Comparison of ENCODE assay signal across 12 cellular contexts in genomic region chr3:142808103-142808917, GRCh38.
DNase-seq lines count a peak whose midpoint lies in the region; ATAC-seq, FAIRE-seq and TF ChIP-seq lines count a peak whose summit lies in the region.
"Had no signal": no experiment of that assay in that cellular context is flagged by ENCODE, and none has a peak within 500 bp of the region (broad histone marks: within the 10 kb centered on the region; RNA-seq: fewer than 3 reads in every experiment).

No MANE protein-coding gene starts in this region.

- in situ Hi-C loops in astrocyte of the spinal cord (cut with HindIII; ENCODE audit: low sequenced_read_pairs), result no loop called here

- H3K36me3 ChIP-seq in mesenchymal stem cell (ENCODE audit: control insufficient read depth in 1 of 2, insufficient read depth in 2 of 2, low read depth in 1 of 2, low read length in 2 of 2), result peaks cover 4 to 47% of the 10 kb centered on the region in 2 experiments
- H3K36me3 ChIP-seq: gastrocnemius medialis had no signal

- FAIRE-seq in HTR-8/SVneo (lab: Jason Lieb, UNC), result peak; percentile 84

- ATAC-seq in GM18498 (IDR thresholded peaks at IDR 0.05; ENCODE audit: unreplicated experiment), result no peak
- no peak for ATAC-seq in HG03159 (IDR thresholded peaks at IDR 0.05; ENCODE audit: unreplicated experiment)
- no peak for ATAC-seq in HG02840 (IDR thresholded peaks at IDR 0.05; ENCODE audit: low FRiP score, unreplicated experiment)
- ATAC-seq: gastrocnemius medialis had no signal

- H4K91ac ChIP-seq in mesenchymal stem cell (ENCODE audit: low read length), result no peak overlapping the region

- peak overlapping the region; percentile 33 for H3K9ac ChIP-seq in mesenchymal stem cell (ENCODE audit: low read length)

- H2BK120ac ChIP-seq in mesenchymal stem cell (ENCODE audit: low read depth, low read length), result no peak overlapping the region

- H4K8ac ChIP-seq in mesenchymal stem cell (ENCODE audit: low read length), result no peak overlapping the region

- H2AFZ ChIP-seq in mesenchymal stem cell (ENCODE audit: low read depth, low read length), result no peak overlapping the region

- no peak overlapping the region for H3K4me2 ChIP-seq in mesenchymal stem cell (ENCODE audit: low read length, poor library complexity, severe bottlenecking)

- WGBS in mesenchymal stem cell, result 73% methylated on average over 9 of the region's 9 CpGs

- no peak overlapping the region for H3K4ac ChIP-seq in mesenchymal stem cell (ENCODE audit: low read depth in 1 of 2, low read length in 2 of 2)

- H3K23ac ChIP-seq in mesenchymal stem cell (ENCODE audit: low read length in 2 of 2), result no peak overlapping the region

- no peaks in the 10 kb centered on the region for H3K79me1 ChIP-seq in mesenchymal stem cell (replicated peaks; ENCODE audit: low read length, poor library complexity, severe bottlenecking)

- no peaks in the 10 kb centered on the region for H3K27me3 ChIP-seq in mesenchymal stem cell (ENCODE audit: control insufficient read depth in 1 of 2, insufficient read depth in 1 of 2, low read length in 2 of 2)
- H3K27me3 ChIP-seq: gastrocnemius medialis, tibial artery had no signal

- H3K4me3 ChIP-seq in astrocyte of the spinal cord (ENCODE audit: low read depth, low read length), result no peak overlapping the region
- no peak overlapping the region for H3K4me3 ChIP-seq in mesenchymal stem cell (ENCODE audit: insufficient read depth in 1 of 2, low read depth in 1 of 2, low read length in 2 of 2)
- no peak overlapping the region for H3K4me3 ChIP-seq in coronary artery
- H3K4me3 ChIP-seq: gastrocnemius medialis, tibial artery had no signal

- H2AK5ac ChIP-seq in mesenchymal stem cell (ENCODE audit: low read length, severe bottlenecking), result no peak overlapping the region

- no peaks in the 10 kb centered on the region for H3K9me3 ChIP-seq in mesenchymal stem cell (ENCODE audit: control insufficient read depth, low read length)
- H3K9me3 ChIP-seq: gastrocnemius medialis, tibial artery had no signal

- no peak overlapping the region for H3K27ac ChIP-seq in mesenchymal stem cell (ENCODE audit: low read length, poor library complexity, severe bottlenecking)
- no peak overlapping the region for H3K27ac ChIP-seq in coronary artery
- H3K27ac ChIP-seq: gastrocnemius medialis, tibial artery had no signal

- H3K18ac ChIP-seq in mesenchymal stem cell (ENCODE audit: low read depth in 1 of 2, low read length in 2 of 2), result peak overlapping the region in 1 of 2 experiments; percentile 35

- no peak for TF ChIP-seq CTCF in astrocyte of the spinal cord (IDR thresholded peaks at IDR 0.05; ENCODE audit: low read depth, low read length)
- TF ChIP-seq CTCF in coronary artery (IDR thresholded peaks at IDR 0.05), result no peak

- no peaks in the 10 kb centered on the region for H3K4me1 ChIP-seq in mesenchymal stem cell (ENCODE audit: control insufficient read depth, insufficient read depth, low read depth, low read length)
- H3K4me1 ChIP-seq: gastrocnemius medialis, tibial artery had no signal

- DNase-seq in EH (ENCODE audit: low read depth) (peak; percentile 80), HTR-8/SVneo (ENCODE audit: insufficient read length, low spot score) (peak; percentile 35), astrocyte of the spinal cord (ENCODE audit: low read depth, low spot score) (peak; percentile 76), mesenchymal stem cell (peak; percentile 72), coronary artery (ENCODE audit: low spot score) (no peak)
- DNase-seq: activated naive CD4-positive, alpha-beta T cell; gastrocnemius medialis; NCI-H446; tibial artery had no signal

- no peak overlapping the region for H3K14ac ChIP-seq in mesenchymal stem cell (ENCODE audit: low read length in 2 of 2)

- H2BK15ac ChIP-seq in mesenchymal stem cell (ENCODE audit: low read depth, poor library complexity, severe bottlenecking), result no peak overlapping the region

- H2BK12ac ChIP-seq in mesenchymal stem cell (ENCODE audit: low read length in 2 of 2), result no peak overlapping the region

- no peak overlapping the region for H2BK5ac ChIP-seq in mesenchymal stem cell (ENCODE audit: low read depth, low read length, poor library complexity, severe bottlenecking)
